1 cellular context compared by ENCODE assay signal in the genomic region with DNA sequence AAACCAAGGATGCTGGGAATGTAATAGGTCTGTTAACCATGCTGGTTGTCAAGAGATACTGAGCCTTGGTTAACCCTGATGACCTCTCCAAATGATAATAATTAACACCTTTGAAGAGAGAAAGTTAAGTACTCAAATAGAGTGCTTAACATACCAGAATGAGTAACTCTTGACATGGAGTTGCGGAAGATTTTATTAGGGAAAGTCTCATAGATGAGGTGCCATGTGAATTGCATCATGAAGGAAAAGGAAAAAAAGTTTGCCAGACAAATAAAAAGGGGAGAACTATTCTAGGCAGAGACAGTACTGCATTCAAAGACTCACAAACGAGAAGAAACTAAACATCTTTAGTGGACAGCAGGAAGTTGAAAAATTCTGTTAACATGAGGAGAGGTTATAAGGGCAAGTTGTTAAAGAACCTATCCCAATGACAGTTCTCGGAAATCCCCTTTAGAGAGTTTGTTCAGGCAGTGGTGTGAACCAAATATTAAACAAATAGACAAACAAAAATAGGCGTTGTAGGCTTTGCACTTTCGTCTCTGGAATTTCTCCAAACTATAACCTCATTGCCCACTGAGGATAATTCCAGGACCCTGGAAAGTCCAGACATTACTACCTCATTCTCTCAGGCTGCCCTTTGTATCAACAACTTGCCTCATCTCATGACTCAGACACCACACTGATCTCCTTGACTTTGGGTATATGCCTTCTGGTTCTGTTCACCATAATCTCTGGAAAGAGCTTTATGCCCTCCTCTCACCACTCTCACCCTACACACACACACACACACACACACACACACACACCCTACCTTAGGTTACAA.
TF ChIP-seq lines count a peak whose summit lies in the region.

No MANE protein-coding gene starts in this region.

TF ChIP-seq in GM23338, 12 proteins besides CTCF, POLR2A, EP300 and RAD21 (continued from another document):
- TF ChIP-seq, protein P1, sequence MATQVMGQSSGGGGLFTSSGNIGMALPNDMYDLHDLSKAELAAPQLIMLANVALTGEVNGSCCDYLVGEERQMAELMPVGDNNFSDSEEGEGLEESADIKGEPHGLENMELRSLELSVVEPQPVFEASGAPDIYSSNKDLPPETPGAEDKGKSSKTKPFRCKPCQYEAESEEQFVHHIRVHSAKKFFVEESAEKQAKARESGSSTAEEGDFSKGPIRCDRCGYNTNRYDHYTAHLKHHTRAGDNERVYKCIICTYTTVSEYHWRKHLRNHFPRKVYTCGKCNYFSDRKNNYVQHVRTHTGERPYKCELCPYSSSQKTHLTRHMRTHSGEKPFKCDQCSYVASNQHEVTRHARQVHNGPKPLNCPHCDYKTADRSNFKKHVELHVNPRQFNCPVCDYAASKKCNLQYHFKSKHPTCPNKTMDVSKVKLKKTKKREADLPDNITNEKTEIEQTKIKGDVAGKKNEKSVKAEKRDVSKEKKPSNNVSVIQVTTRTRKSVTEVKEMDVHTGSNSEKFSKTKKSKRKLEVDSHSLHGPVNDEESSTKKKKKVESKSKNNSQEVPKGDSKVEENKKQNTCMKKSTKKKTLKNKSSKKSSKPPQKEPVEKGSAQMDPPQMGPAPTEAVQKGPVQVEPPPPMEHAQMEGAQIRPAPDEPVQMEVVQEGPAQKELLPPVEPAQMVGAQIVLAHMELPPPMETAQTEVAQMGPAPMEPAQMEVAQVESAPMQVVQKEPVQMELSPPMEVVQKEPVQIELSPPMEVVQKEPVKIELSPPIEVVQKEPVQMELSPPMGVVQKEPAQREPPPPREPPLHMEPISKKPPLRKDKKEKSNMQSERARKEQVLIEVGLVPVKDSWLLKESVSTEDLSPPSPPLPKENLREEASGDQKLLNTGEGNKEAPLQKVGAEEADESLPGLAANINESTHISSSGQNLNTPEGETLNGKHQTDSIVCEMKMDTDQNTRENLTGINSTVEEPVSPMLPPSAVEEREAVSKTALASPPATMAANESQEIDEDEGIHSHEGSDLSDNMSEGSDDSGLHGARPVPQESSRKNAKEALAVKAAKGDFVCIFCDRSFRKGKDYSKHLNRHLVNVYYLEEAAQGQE (IDR thresholded peaks at IDR 0.05; ENCODE audit: unreplicated experiment): no peak
- no peak for TF ChIP-seq ZNF114 (CRISPR knock-in tag; IDR thresholded peaks at IDR 0.05)
- TF ChIP-seq POLR2AphosphoS5 (IDR thresholded peaks at IDR 0.05; ENCODE audit: low read depth): no peak
- no peak for TF ChIP-seq STAT1 (IDR thresholded peaks at IDR 0.05; ENCODE audit: unreplicated experiment)
- TF ChIP-seq NANOG (IDR thresholded peaks at IDR 0.05; ENCODE audit: borderline replicate concordance): no peak
- TF ChIP-seq, protein P2, sequence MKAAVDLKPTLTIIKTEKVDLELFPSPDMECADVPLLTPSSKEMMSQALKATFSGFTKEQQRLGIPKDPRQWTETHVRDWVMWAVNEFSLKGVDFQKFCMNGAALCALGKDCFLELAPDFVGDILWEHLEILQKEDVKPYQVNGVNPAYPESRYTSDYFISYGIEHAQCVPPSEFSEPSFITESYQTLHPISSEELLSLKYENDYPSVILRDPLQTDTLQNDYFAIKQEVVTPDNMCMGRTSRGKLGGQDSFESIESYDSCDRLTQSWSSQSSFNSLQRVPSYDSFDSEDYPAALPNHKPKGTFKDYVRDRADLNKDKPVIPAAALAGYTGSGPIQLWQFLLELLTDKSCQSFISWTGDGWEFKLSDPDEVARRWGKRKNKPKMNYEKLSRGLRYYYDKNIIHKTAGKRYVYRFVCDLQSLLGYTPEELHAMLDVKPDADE (IDR thresholded peaks at IDR 0.05): no peak
- no peak for TF ChIP-seq JUNB (IDR thresholded peaks at IDR 0.05; ENCODE audit: unreplicated experiment)
